ENCODE assay signal across 21 cellular contexts in genomic region chr11:85764796-85765195, GRCh38.
"Had no signal": no experiment of that assay in that cellular context is flagged by ENCODE, and none has a peak within 500 bp of the region (broad histone marks: within the 10 kb centered on the region; RNA-seq: fewer than 3 reads in every experiment).

No MANE protein-coding gene starts in this region.

- H3K4me3 ChIP-seq: MG63, SJSA1, SK-N-MC had no signal

- H3K27me3 ChIP-seq: MG63, SJSA1 had no signal

- H3K36me3 ChIP-seq: MG63, SJSA1 had no signal

- H3K4me1 ChIP-seq: SJSA1 had no signal

- FAIRE-seq: RCC 7860 had no signal

- H3K9me3 ChIP-seq: SJSA1 had no signal

- DNase-seq: IMR-90, Karpas-422, KG1, MG63, NCI-H1105, NCI-H1417, NCI-H1436 treated with DMSO at 0.1 percent for 48 hours, NCI-H1694, NCI-H187 treated with DMSO at 0.1 percent for 48 hours, NCI-H2029 treated with DMSO at 0.1 percent for 48 hours, NCI-H2227 treated with DMSO at 0.1 percent for 48 hours, NCI-H524 treated with DMSO at 0.1 percent for 48 hours, NCI-H69, NCI-H774, Right ventricle myocardium superior, RPMI8226, SIG-M5, SW 1271 had no signal
